ENCODE assay signal across 16 cellular contexts in the genomic region with DNA sequence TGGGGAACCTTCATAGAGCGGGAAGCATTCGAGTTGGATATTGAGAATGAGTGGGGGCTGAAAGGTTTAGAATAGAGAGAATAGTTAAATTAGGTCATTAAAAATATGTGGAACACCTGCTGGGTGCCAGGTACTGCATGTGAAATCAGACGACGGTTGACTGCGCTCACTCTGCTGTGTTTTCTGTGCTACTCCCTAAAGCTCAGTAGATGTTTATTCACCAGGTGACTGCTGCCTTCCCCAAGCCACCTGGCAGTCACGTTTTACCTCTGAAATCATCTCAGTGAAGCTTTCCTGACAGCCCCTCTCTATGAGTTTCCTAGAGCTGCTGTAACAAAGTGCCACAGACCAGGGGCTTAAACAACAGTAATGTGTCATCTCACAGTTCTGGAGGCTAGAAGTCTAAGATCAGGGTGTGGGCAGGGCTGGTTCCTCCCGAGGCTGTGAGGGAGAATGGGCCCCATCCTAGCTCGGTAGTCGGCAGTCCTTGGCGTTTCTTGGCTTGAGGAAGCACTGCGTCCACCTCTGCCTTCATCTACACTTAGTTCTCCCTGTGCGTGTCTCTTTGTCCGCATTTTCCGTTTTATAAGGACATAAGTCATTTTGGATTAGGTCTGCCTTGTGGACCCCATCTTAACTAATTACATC. TPM values are rescaled to one million over a fixed set of nuclear protein-coding genes. Genes with fewer than 3 reads are reported as not detected.
A peak's percentile ranks its signal among the peaks of the same experiment; 100 is the strongest.
DNase-seq lines count a peak whose midpoint lies in the region; ATAC-seq and TF ChIP-seq lines count a peak whose summit lies in the region.
"Had no signal": no experiment of that assay in that cellular context is flagged by ENCODE, and none has a peak within 500 bp of the region (broad histone marks: within the 10 kb centered on the region; RNA-seq: fewer than 3 reads in every experiment).

No MANE protein-coding gene starts in this region.

- H2BK12ac ChIP-seq in H9 (ENCODE audit: insufficient read length, low read depth, low read length): no peak overlapping the region

- H3K4me3 Mint-ChIP-seq in H9 (peak overlapping the region in 1 of 2 experiments; percentile 58; a peak in 2 of 5 replicates), brain (peak overlapping the region in 4 of 5 experiments; percentile 47 to 76 (median 64))
- H3K4me3 Mint-ChIP-seq: activated B cell treated with CpG ODN at 0.5 μM for 24 hours had no signal

- no peak overlapping the region for H3K14ac ChIP-seq in H9 (ENCODE audit: insufficient read depth, low read length)

- H3K79me1 ChIP-seq in H9 (ENCODE audit: insufficient read depth, low read depth, low read length, poor library complexity, severe bottlenecking): peaks cover 13% of the 10 kb centered on the region

- H4K8ac ChIP-seq in H9 (replicated peaks; ENCODE audit: insufficient read length, low read depth, low read length): no peak overlapping the region

- H3K27me3 Mint-ChIP-seq in H9 (ENCODE audit: low read depth) (no peaks in the 10 kb centered on the region), brain (peaks cover 3% of the 10 kb centered on the region)
- H3K27me3 Mint-ChIP-seq: activated B cell treated with CpG ODN at 0.5 μM for 24 hours had no signal

- H2BK5ac ChIP-seq in H9 (ENCODE audit: insufficient read length, low read length): no peak overlapping the region

- H3K4ac ChIP-seq in H9 (ENCODE audit: low read depth, low read length): no peak overlapping the region

- H3K27ac ChIP-seq in H9 (ENCODE audit: insufficient read length, low read depth, low read length) (no peak overlapping the region), left lung (peak overlapping the region; percentile 53 to 57), spleen (peak overlapping the region in 6 of 8 donors; percentile 40 to 80 (median 75))

- H3K36me3 ChIP-seq in left lung (no peaks in the 10 kb centered on the region), spleen (peaks cover 0 to 14% (median 0%) of the 10 kb centered on the region in 6 donors)

- TF ChIP-seq CTCF in H9 (conservative IDR thresholded peaks at IDR 0.05) (no peak), brain (conservative IDR thresholded peaks at IDR 0.05) (no peak), left lung (IDR thresholded peaks at IDR 0.05) (no peak), spleen (IDR thresholded peaks at IDR 0.05 in 8 of 11, conservative IDR thresholded peaks at IDR 0.05 in 3 of 11) (no peak)

- no peak for TF ChIP-seq POLR2A in spleen (IDR thresholded peaks at IDR 0.05)

- H3K4me1 Mint-ChIP-seq in H9: peaks cover 48 to 61% of the 10 kb centered on the region in 2 experiments
- H3K4me1 Mint-ChIP-seq in brain: peaks cover 84% of the 10 kb centered on the region

- H3K9me3 ChIP-seq in H9 (ENCODE audit: control insufficient read depth, low read depth, low read length) (no peaks in the 10 kb centered on the region), left lung (no peaks in the 10 kb centered on the region), spleen (no peaks in the 10 kb centered on the region)

- H3K4me1 ChIP-seq in H9 (ENCODE audit: insufficient read depth, low read length): peaks cover 2% of the 10 kb centered on the region; the same call in 1 of the 2 replicates
- peaks cover 31 to 99% of the 10 kb centered on the region in 2 donors for H3K4me1 ChIP-seq in left lung
- peaks cover 40 to 100% (median 98%) of the 10 kb centered on the region in 6 donors for H3K4me1 ChIP-seq in spleen

- H2BK15ac ChIP-seq in H9 (ENCODE audit: low read depth, low read length): no peak overlapping the region

- no peak overlapping the region for H3T11ph ChIP-seq in H9 (ENCODE audit: low read length)

- ATAC-seq in left lung (no peak), HG03342 (IDR thresholded peaks at IDR 0.05; ENCODE audit: unreplicated experiment) (no peak)
- ATAC-seq: HCT116, Panc1 had no signal

- peak overlapping the region; percentile 2 for H3K4me2 ChIP-seq in H9 (ENCODE audit: insufficient read depth, insufficient read length, low read length)

- H3K36me3 Mint-ChIP-seq in H9 (ENCODE audit: insufficient read depth in 1 of 3, low read depth in 3 of 3) (no peaks in the 10 kb centered on the region; a peak in 1 of 7 replicates), brain (peaks cover 17% of the 10 kb centered on the region)

- H3K79me2 ChIP-seq in H9 (ENCODE audit: insufficient read depth, low read length): peaks cover 13% of the 10 kb centered on the region; the same call in 1 of the 2 replicates

- H3K27me3 ChIP-seq in H9 (ENCODE audit: insufficient read depth, low read length) (no peaks in the 10 kb centered on the region), left lung (no peaks in the 10 kb centered on the region), spleen (replicated peaks in 1 of 7) (no peaks in the 10 kb centered on the region)

- H3K27ac Mint-ChIP-seq in H9 (peak overlapping the region; percentile 56 to 91 (median 86); a peak in 6 of 7 replicates), brain (peak overlapping the region in 4 of 5 experiments; percentile 32 to 85 (median 70))
- H3K27ac Mint-ChIP-seq: activated B cell treated with CpG ODN at 0.5 μM for 24 hours had no signal

- no peak overlapping the region for H3K56ac ChIP-seq in H9 (ENCODE audit: insufficient read length, low read depth, low read length)

- H3K23ac ChIP-seq in H9 (ENCODE audit: insufficient read length, low read depth, low read length): no peak overlapping the region

- no peak overlapping the region for H4K5ac ChIP-seq in H9 (ENCODE audit: insufficient read length, low read depth, low read length)

- no peak overlapping the region for H2BK20ac ChIP-seq in H9 (ENCODE audit: low read depth, low read length, poor library complexity, severe bottlenecking)

- H3K9ac ChIP-seq in H9 (ENCODE audit: extremely low read depth, insufficient read length, low read length): no peak overlapping the region

- no CpG with 5 or more reads among the region's 14 CpGs for WGBS in H9 (ENCODE audit: extremely low coverage, insufficient read length, low lambda C conversion rate)
- WGBS in spleen, 5 donors: 71 to 83% (median 78%) methylated on average over 14 of the region's 14 CpGs

- H2AK5ac ChIP-seq in H9 (ENCODE audit: insufficient read length, low read length): no peak overlapping the region

- no peaks in the 10 kb centered on the region for H4K20me1 ChIP-seq in H9 (ENCODE audit: control insufficient read depth, insufficient read depth, insufficient read length)

- no peak overlapping the region for H4K91ac ChIP-seq in H9 (ENCODE audit: insufficient read length, low read depth, low read length)

- no peak overlapping the region for H2AFZ ChIP-seq in H9 (ENCODE audit: low read length)

- H3K4me3 ChIP-seq in left lung (no peak overlapping the region), spleen (peak overlapping the region in 6 of 8 donors; percentile 6 to 54 (median 30))

- intact Hi-C loops in left lung (cut with DNase I) (no loop called here), spleen (cut with DNase I; ENCODE audit: low total_unique reads) (no loop called here)

- DNase-seq in H9 (no peak), left lung (no peak), spleen (no peak), NOMO-1 treated with DMSO at 0.1 percent for 48 hours (lab: John Stamatoyannopoulos, UW; ENCODE audit: unreplicated experiment) (no peak), amniotic stem cell (lab: John Stamatoyannopoulos, UW) (no peak), DMS153 treated with DMSO at 0.1 percent for 48 hours (lab: John Stamatoyannopoulos, UW; ENCODE audit: unreplicated experiment) (no peak)
- DNase-seq: activated B cell treated with CpG ODN at 0.5 μM for 24 hours; activated naive CD4-positive, alpha-beta T cell treated with Interleukin-2 at 50 U/mL for 16 hours; DND-41; erythroblast; NCI-H1694; stimulated activated CD4-positive, alpha-beta T cell treated with anti-CD3 and anti-CD28 coated beads, Interleukin-4, amount 100 ng/mL, for 1 hour had no signal

- H3K9me3 Mint-ChIP-seq in H9 (no peaks in the 10 kb centered on the region), brain (no peaks in the 10 kb centered on the region)
- H3K9me3 Mint-ChIP-seq: activated B cell treated with CpG ODN at 0.5 μM for 24 hours had no signal

- H3K23me2 ChIP-seq in H9 (ENCODE audit: insufficient read length, low read depth, low read length, poor library complexity, severe bottlenecking): no peaks in the 10 kb centered on the region

- H3K18ac ChIP-seq in H9 (ENCODE audit: insufficient read length, low read depth, low read length): peak overlapping the region; percentile 5

- no peak overlapping the region for H2BK120ac ChIP-seq in H9 (ENCODE audit: low read depth, low read length, poor library complexity, severe bottlenecking)

RNA-seq across cellular contexts. Expression of a gene that starts 25.3 kb away (rescaled TPM):
- 163 and 166 TPM in 2 replicates for total RNA-seq in H9 (2021)
- 408 TPM for polyA plus RNA-seq in brain (ENCODE audit: insufficient read depth, low read depth, low replicate concordance)
- 100 to 1,000 TPM; 262 to 265 TPM for total RNA-seq in left lung
- 100 to 1,000 TPM; 260 to 348 (median 295) TPM for total RNA-seq in spleen
- polyA plus RNA-seq in spleen: 100 to 1,000 TPM; 175 to 224 (median 194) TPM

Comparison
In these comparisons a context has a peak if more than half of its experiments do, and no peak if none do; other contexts are left out.
1. H3K4me3 ChIP-seq: peak in spleen (6 of 8); none in left lung (0 of 2).